Comparison of ENCODE assay signal across 21 cellular contexts in the genomic region with DNA sequence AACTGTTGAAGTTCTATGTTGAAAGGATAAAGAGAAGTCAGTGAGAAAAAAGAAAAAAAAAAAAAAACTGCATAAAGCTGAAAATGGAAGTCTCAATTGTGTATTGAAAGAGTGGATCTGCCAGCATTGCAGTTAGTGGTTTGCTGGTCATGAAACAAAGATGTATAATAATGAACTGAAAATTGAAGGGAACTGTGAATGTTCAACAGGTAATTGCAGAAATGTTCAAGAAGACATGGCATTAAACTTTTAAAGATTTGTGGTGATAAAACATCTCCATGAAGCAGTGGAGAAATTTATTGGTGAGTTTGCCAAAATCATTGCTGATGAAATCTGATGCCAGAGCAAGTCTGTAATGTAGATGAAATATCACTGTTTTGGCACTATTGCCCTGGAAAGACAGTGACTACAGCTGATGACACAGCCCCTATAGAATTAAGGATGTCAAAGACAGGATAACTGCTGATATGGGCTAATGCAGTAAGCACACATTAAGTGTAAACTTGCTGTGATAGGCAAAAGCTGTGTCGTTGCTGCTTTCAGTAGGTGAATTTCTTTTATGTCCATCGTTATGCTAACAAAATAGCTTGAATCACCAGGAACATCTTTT.
DNase-seq lines count a peak whose midpoint lies in the region; ATAC-seq and TF ChIP-seq lines count a peak whose summit lies in the region.
"Had no signal": no experiment of that assay in that cellular context is flagged by ENCODE, and none has a peak within 500 bp of the region (broad histone marks: within the 10 kb centered on the region; RNA-seq: fewer than 3 reads in every experiment).

No MANE protein-coding gene starts in this region.

- intact Hi-C loops in natural killer cell (cut with micrococcal nuclease) = no loop called here

- DNase-seq in stimulated activated naive CD8-positive, alpha-beta T cell treated with anti-CD3 and anti-CD28 coated beads, Interleukin-15, amount 100 ng/mL, for 72 hours = no peak
- no peak for DNase-seq in stimulated activated naive CD8-positive, alpha-beta T cell treated with anti-CD3 and anti-CD28 coated beads, Interleukin-15, Interleukin-2, amounts not matched to agents 100 U/mL and 50 U/mL, for 24 hours
- no peak for DNase-seq in SK-N-SH
- peak; percentile 62 for DNase-seq in fibroblast of gingiva (ENCODE audit: low read depth)
- DNase-seq in neural progenitor cell (ENCODE audit: low spot score) = no peak
- no peak for DNase-seq in natural killer cell
- no peak for DNase-seq in glomerular visceral epithelial cell (ENCODE audit: extremely low spot score)
- DNase-seq: activated naive CD8-positive, alpha-beta T cell treated with anti-CD3 and anti-CD28 coated beads, Interleukin-2, amount 10 ng/mL, durations not matched to agents 7 days and 5 days; CD4-positive, alpha-beta memory T cell; DND-41; left colon; mucosa of descending colon; NCI-H2029 treated with DMSO at 0.1 percent for 48 hours; NCI-H526; occipital lobe; stimulated activated naive CD4-positive, alpha-beta T cell treated with Interleukin-2 at 50 U/mL for 16 hours; upper lobe of right lung had no signal

- H3K9ac ChIP-seq in SK-N-SH (no peak overlapping the region), neural progenitor cell (no peak overlapping the region)

- H3K36me3 ChIP-seq in SK-N-SH (replicated peaks in 1 of 2; ENCODE audit: control insufficient read depth in 1 of 2, insufficient read depth in 2 of 2, low read length in 1 of 2) (no peaks in the 10 kb centered on the region), neural progenitor cell (no peaks in the 10 kb centered on the region)
- H3K36me3 ChIP-seq: esophagus muscularis mucosa, right atrium auricular region, upper lobe of right lung had no signal

- H3K4me1 ChIP-seq in SK-N-SH (ENCODE audit: control insufficient read depth in 1 of 2, insufficient read depth in 2 of 2, low read depth in 1 of 2, low read length in 1 of 2) (peaks cover 0 to 8% of the 10 kb centered on the region in 2 experiments; a peak in 2 of 4 replicates), neural progenitor cell (no peaks in the 10 kb centered on the region)
- H3K4me1 ChIP-seq: upper lobe of right lung had no signal

- H2AFZ ChIP-seq in SK-N-SH (ENCODE audit: low read depth) (no peak overlapping the region), neural progenitor cell (replicated peaks) (no peak overlapping the region)

- H3K36me3 Mint-ChIP-seq in neural progenitor cell (peaks cover 3% of the 10 kb centered on the region), natural killer cell (no peaks in the 10 kb centered on the region)
- H3K36me3 Mint-ChIP-seq: CD4-positive, alpha-beta memory T cell had no signal

- no peak for ATAC-seq in stimulated activated naive CD8-positive, alpha-beta T cell treated with anti-CD3 and anti-CD28 coated beads, Interleukin-15, amount 100 ng/mL, for 72 hours
- ATAC-seq in stimulated activated naive CD8-positive, alpha-beta T cell treated with anti-CD3 and anti-CD28 coated beads, Interleukin-15, Interleukin-2, amounts not matched to agents 100 U/mL and 50 U/mL, for 24 hours = no peak
- ATAC-seq in HG03196 (IDR thresholded peaks at IDR 0.05; ENCODE audit: unreplicated experiment) = no peak
- ATAC-seq in natural killer cell = no peak
- ATAC-seq: HepG2, left colon, mucosa of descending colon, upper lobe of right lung had no signal

- H3K9me2 ChIP-seq in SK-N-SH = no peaks in the 10 kb centered on the region

- no peak for TF ChIP-seq CTCF in SK-N-SH (IDR thresholded peaks at IDR 0.05)
- no peak for TF ChIP-seq CTCF in neural progenitor cell (IDR thresholded peaks at IDR 0.05)
- TF ChIP-seq CTCF in natural killer cell (IDR thresholded peaks at IDR 0.05) = no peak

- 70% methylated on average over 2 of the region's 2 CpGs for WGBS in SK-N-SH (ENCODE audit: low lambda C conversion rate)

- peak overlapping the region; percentile 36 to 85 for H3K27ac Mint-ChIP-seq in stimulated activated naive CD8-positive, alpha-beta T cell treated with anti-CD3 and anti-CD28 coated beads, Interleukin-15, amount 100 ng/mL, for 72 hours
- H3K27ac Mint-ChIP-seq in neural progenitor cell (no peak overlapping the region), natural killer cell (no peak overlapping the region)
- H3K27ac Mint-ChIP-seq: activated naive CD8-positive, alpha-beta T cell treated with anti-CD3 and anti-CD28 coated beads, Interleukin-2, amount 10 ng/mL, durations not matched to agents 7 days and 5 days; CD4-positive, alpha-beta memory T cell had no signal

- peaks cover 24% of the 10 kb centered on the region for H3K4me1 Mint-ChIP-seq in stimulated activated naive CD8-positive, alpha-beta T cell treated with anti-CD3 and anti-CD28 coated beads, Interleukin-15, amount 100 ng/mL, for 72 hours
- H3K4me1 Mint-ChIP-seq in neural progenitor cell = peaks cover 10% of the 10 kb centered on the region
- H3K4me1 Mint-ChIP-seq in natural killer cell = peaks cover 11 to 12% of the 10 kb centered on the region in 2 donors

- POLR2A ChIA-PET in SK-N-SH (lab: Yijun Ruan, JAX) = no interaction called here

- H3K9me3 Mint-ChIP-seq in stimulated activated naive CD8-positive, alpha-beta T cell treated with anti-CD3 and anti-CD28 coated beads, Interleukin-15, amount 100 ng/mL, for 72 hours = no peaks in the 10 kb centered on the region
- peaks cover 13% of the 10 kb centered on the region for H3K9me3 Mint-ChIP-seq in neural progenitor cell
- H3K9me3 Mint-ChIP-seq in natural killer cell = no peaks in the 10 kb centered on the region
- H3K9me3 Mint-ChIP-seq: activated naive CD8-positive, alpha-beta T cell treated with anti-CD3 and anti-CD28 coated beads, Interleukin-2, amount 10 ng/mL, durations not matched to agents 7 days and 5 days had no signal

- H3K9me3 ChIP-seq in SK-N-SH (no peaks in the 10 kb centered on the region), neural progenitor cell (ENCODE audit: low read depth) (no peaks in the 10 kb centered on the region)
- H3K9me3 ChIP-seq: esophagus muscularis mucosa, mucosa of descending colon, right atrium auricular region, upper lobe of right lung had no signal

- H3K27me3 ChIP-seq in SK-N-SH (ENCODE audit: insufficient read depth) (no peaks in the 10 kb centered on the region), neural progenitor cell (peaks cover 5% of the 10 kb centered on the region)
- H3K27me3 ChIP-seq: esophagus muscularis mucosa, right atrium auricular region, upper lobe of right lung had no signal

- no peak for TF ChIP-seq RAD21 in SK-N-SH (IDR thresholded peaks at IDR 0.05; ENCODE audit: low read length)

- H3F3A ChIP-seq in SK-N-SH (replicated peaks; ENCODE audit: insufficient read depth) (no peaks in the 10 kb centered on the region), neural progenitor cell (ENCODE audit: low read depth) (no peaks in the 10 kb centered on the region)

- no peak overlapping the region; the same call in 1 of the 2 replicates for H3K4me2 ChIP-seq in SK-N-SH
- no peak overlapping the region for H3K4me2 ChIP-seq in neural progenitor cell

- CTCF ChIA-PET in SK-N-SH (lab: Yijun Ruan, JAX) = interaction anchor here (0.5 to 1.7 kb wide), 3 partner anchors 49 to 1032 kb away, joined by 3 to 5 read pairs (median 3); no protein-coding TSS in a partner anchor

- H3K27ac ChIP-seq in SK-N-SH (ENCODE audit: low read depth in 2 of 2, low read length in 1 of 2) = peak overlapping the region in 1 of 2 experiments; percentile 14; a peak in 2 of 4 replicates
- no peak overlapping the region for H3K27ac ChIP-seq in neural progenitor cell
- H3K27ac ChIP-seq: esophagus muscularis mucosa, right atrium auricular region, upper lobe of right lung had no signal

- TF ChIP-seq EP300 in SK-N-SH (IDR thresholded peaks at IDR 0.05; ENCODE audit: borderline replicate concordance in 1 of 2, low read depth in 1 of 2, low read length in 1 of 2) = no peak; a peak in 1 of 4 replicates

- no peak overlapping the region for H3K4me3 ChIP-seq in SK-N-SH (ENCODE audit: low read depth in 2 of 2, low read length in 1 of 2)
- no peak overlapping the region for H3K4me3 ChIP-seq in neural progenitor cell
- H3K4me3 ChIP-seq: esophagus muscularis mucosa, mucosa of descending colon, right atrium auricular region, upper lobe of right lung had no signal

- H3K27me3 Mint-ChIP-seq in stimulated activated naive CD8-positive, alpha-beta T cell treated with anti-CD3 and anti-CD28 coated beads, Interleukin-15, amount 100 ng/mL, for 72 hours = no peaks in the 10 kb centered on the region
- H3K27me3 Mint-ChIP-seq in neural progenitor cell (ENCODE audit: insufficient read depth, low read depth) (peaks cover 2% of the 10 kb centered on the region), natural killer cell (ENCODE audit: low read depth in 2 of 2) (no peaks in the 10 kb centered on the region)
- H3K27me3 Mint-ChIP-seq: activated naive CD8-positive, alpha-beta T cell treated with anti-CD3 and anti-CD28 coated beads, Interleukin-2, amount 10 ng/mL, durations not matched to agents 7 days and 5 days; CD4-positive, alpha-beta memory T cell had no signal

- H4K20me1 ChIP-seq in SK-N-SH (ENCODE audit: insufficient read depth) (no peaks in the 10 kb centered on the region), neural progenitor cell (ENCODE audit: low read depth) (no peaks in the 10 kb centered on the region)

- no peak overlapping the region for H3K4me3 Mint-ChIP-seq in stimulated activated naive CD8-positive, alpha-beta T cell treated with anti-CD3 and anti-CD28 coated beads, Interleukin-15, amount 100 ng/mL, for 72 hours
- H3K4me3 Mint-ChIP-seq in neural progenitor cell (no peak overlapping the region), natural killer cell (no peak overlapping the region)
- H3K4me3 Mint-ChIP-seq: activated naive CD8-positive, alpha-beta T cell treated with anti-CD3 and anti-CD28 coated beads, Interleukin-2, amount 10 ng/mL, durations not matched to agents 7 days and 5 days; CD4-positive, alpha-beta memory T cell had no signal

- H3K79me2 ChIP-seq in SK-N-SH (ENCODE audit: insufficient read depth) (no peaks in the 10 kb centered on the region), neural progenitor cell (ENCODE audit: low read depth) (no peaks in the 10 kb centered on the region)

TF ChIP-seq in SK-N-SH, 30 proteins besides CTCF, POLR2A, EP300 and RAD21 (continues in another document):
- TF ChIP-seq, protein P1, sequence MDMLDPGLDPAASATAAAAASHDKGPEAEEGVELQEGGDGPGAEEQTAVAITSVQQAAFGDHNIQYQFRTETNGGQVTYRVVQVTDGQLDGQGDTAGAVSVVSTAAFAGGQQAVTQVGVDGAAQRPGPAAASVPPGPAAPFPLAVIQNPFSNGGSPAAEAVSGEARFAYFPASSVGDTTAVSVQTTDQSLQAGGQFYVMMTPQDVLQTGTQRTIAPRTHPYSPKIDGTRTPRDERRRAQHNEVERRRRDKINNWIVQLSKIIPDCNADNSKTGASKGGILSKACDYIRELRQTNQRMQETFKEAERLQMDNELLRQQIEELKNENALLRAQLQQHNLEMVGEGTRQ (IDR thresholded peaks at IDR 0.05; ENCODE audit: borderline replicate concordance, low read depth, low read length) = no peak
- peak; percentile 34; the same call in 1 of the 2 replicates for TF ChIP-seq NFIC (IDR thresholded peaks at IDR 0.05; ENCODE audit: borderline replicate concordance)

Comparison
In these comparisons a context has a peak if more than half of its experiments do, and no peak if none do; other contexts are left out.
1. H3K27ac Mint-ChIP-seq: peak in stimulated activated naive CD8-positive, alpha-beta T cell treated with anti-CD3 and anti-CD28 coated beads, Interleukin-15, amount 100 ng/mL, for 72 hours (2 of 2); none in neural progenitor cell (single experiment) and natural killer cell (0 of 2).